In the genomic region with DNA sequence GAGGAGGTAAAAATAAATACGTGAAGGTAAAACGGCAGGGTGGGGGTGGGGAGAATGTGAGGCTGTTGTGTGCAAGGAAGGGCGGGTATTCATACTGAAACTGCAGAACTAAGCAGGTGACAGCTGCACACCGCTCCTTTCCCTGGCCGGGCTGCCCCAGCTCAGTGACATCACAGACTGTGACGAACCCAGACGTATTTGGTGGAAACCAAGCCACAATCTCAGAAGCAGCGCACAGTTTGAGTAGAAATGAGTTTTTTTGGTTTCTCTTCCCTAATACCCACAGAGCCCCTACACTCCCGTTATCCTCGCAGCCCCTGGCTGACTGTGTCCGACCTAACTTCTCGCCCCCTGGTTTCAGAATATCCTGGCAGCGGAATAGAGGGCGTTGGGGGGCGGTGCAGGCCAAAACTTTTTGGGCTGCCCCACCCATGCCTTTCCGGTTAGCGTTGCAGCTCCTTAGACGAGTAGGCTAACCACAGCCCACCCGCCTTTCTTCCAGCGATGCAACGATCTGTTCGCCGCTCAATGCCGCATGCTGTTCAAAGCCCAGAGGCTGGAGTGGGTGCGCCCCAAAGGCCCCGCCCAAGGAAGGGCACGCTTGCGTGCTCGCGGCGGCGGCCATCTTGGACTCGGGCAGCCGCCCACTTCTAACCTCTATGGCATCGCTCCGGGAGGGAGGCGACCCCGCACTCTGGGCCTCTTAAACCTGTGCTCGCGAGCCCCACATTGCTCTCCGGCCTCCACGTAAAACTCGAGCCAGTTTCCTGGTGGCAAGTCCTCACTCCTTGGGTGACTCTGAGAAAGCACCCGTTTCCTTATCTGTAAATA, we compare ENCODE assay signal across 8 cellular contexts. TPM values are rescaled to one million over a fixed set of nuclear protein-coding genes. Genes with fewer than 3 reads are reported as not detected.
DNase-seq lines count a peak whose midpoint lies in the region; ATAC-seq and TF ChIP-seq lines count a peak whose summit lies in the region.

No MANE protein-coding gene starts in this region.

- peak overlapping the region; percentile 46 to 94 (median 88) for H3K27ac ChIP-seq in heart right ventricle

- H3K4me3 ChIP-seq in GM12875 (ENCODE audit: low read depth, low read length) (peak overlapping the region; percentile 36), adipocyte (ENCODE audit: low read length) (peak overlapping the region; percentile 89), heart right ventricle (peak overlapping the region; percentile 40 to 72 (median 59))

- H3K36me3 ChIP-seq in adipocyte (ENCODE audit: control insufficient read depth, insufficient read depth, low read length, severe bottlenecking): peaks cover 22% of the 10 kb centered on the region
- peaks cover 0 to 29% (median 21%) of the 10 kb centered on the region in 9 donors for H3K36me3 ChIP-seq in heart right ventricle

- H3K27me3 ChIP-seq in adipocyte (replicated peaks; ENCODE audit: control insufficient read depth, insufficient read depth, low read length) (no peaks in the 10 kb centered on the region), heart right ventricle (no peaks in the 10 kb centered on the region)

- 1% methylated on average over 44 of the region's 44 CpGs for WGBS in heart right ventricle, 2 donors

- peak overlapping the region; percentile 85 for H3K9ac ChIP-seq in adipocyte (ENCODE audit: low read length)

- peak overlapping the region; percentile 97 for H3K27ac Mint-ChIP-seq in progenitor cell of endocrine pancreas

- no peaks in the 10 kb centered on the region for H3K36me3 Mint-ChIP-seq in progenitor cell of endocrine pancreas (ENCODE audit: insufficient read depth)

- peaks cover 14% of the 10 kb centered on the region for H3K4me1 ChIP-seq in adipocyte (ENCODE audit: control insufficient read depth, insufficient read depth, low read length)
- H3K4me1 ChIP-seq in heart right ventricle: peaks cover 5 to 17% (median 9%) of the 10 kb centered on the region in 9 donors

- no peaks in the 10 kb centered on the region for H3K9me3 Mint-ChIP-seq in progenitor cell of endocrine pancreas (ENCODE audit: low read depth)

- ATAC-seq in HG02623 (IDR thresholded peaks at IDR 0.05; ENCODE audit: unreplicated experiment) (peak; percentile 70), heart right ventricle (peak; percentile 92 to 98 (median 96))

- DNase-seq in NCI-H1105 treated with DMSO at 0.1 percent for 48 hours (lab: John Stamatoyannopoulos, UW) (peak; percentile 81), SW 1271 (lab: John Stamatoyannopoulos, UW) (peak; percentile 60 to 69), adipocyte (ENCODE audit: low read depth) (peak; percentile 89), heart right ventricle (peak; percentile 83 to 84), progenitor cell of endocrine pancreas (ENCODE audit: low spot score, unreplicated experiment) (peak; percentile 58), ureter (ENCODE audit: low spot score) (peak; percentile 85)

- peak overlapping the region; percentile 88 for H3K4me3 Mint-ChIP-seq in progenitor cell of endocrine pancreas (ENCODE audit: low read depth)

- H3K4me1 Mint-ChIP-seq in progenitor cell of endocrine pancreas (ENCODE audit: low read depth): peaks cover 9% of the 10 kb centered on the region

- H3K9me3 ChIP-seq in adipocyte (ENCODE audit: control insufficient read depth, low read length) (no peaks in the 10 kb centered on the region), heart right ventricle (no peaks in the 10 kb centered on the region)

- intact Hi-C loops in heart right ventricle (cut with DNase I): loop anchor here in 5 of 10 donors (1.0 to 10.0 kb wide), 4 partner anchors 116 to 180 kb away; a partner anchor contains a TSS

- no peak for TF ChIP-seq CTCF in GM12875 (IDR thresholded peaks at IDR 0.05; ENCODE audit: borderline replicate concordance, insufficient read depth, low read depth, low read length)
- peak in 3 of 9 donors; percentile 19 to 27 (median 23) for TF ChIP-seq CTCF in heart right ventricle (IDR thresholded peaks at IDR 0.05)
- TF ChIP-seq CTCF in progenitor cell of endocrine pancreas (IDR thresholded peaks at IDR 0.05; ENCODE audit: unreplicated experiment): no peak

- H3K27me3 Mint-ChIP-seq in progenitor cell of endocrine pancreas: no peaks in the 10 kb centered on the region

RNA-seq across cellular contexts. Expression of a gene that starts 9.1 kb away (rescaled TPM):
- total RNA-seq in heart right ventricle: 10 to 100 TPM; 16.0 to 26.4 (median 18.7) TPM
- polyA plus RNA-seq in heart right ventricle: 10 to 100 TPM; 12.6 to 37.6 TPM
- total RNA-seq in progenitor cell of endocrine pancreas: 21.0 and 22.4 TPM in 2 replicates
- total RNA-seq in ureter: 27.9 TPM

RNA-seq across cellular contexts. Expression of a gene that starts 50.1 kb away (rescaled TPM):
- 10 to 100 TPM in 1 of 10 donors, 1 to 10 TPM in 9; 3.2 to 16.7 (median 5.5) TPM for total RNA-seq in heart right ventricle
- polyA plus RNA-seq in heart right ventricle: 10 to 100 TPM in 1 of 2 donors, 1 to 10 TPM in 1; 7.8 to 12.6 TPM
- 28.3 and 30.4 TPM in 2 replicates for total RNA-seq in progenitor cell of endocrine pancreas
- total RNA-seq in ureter: 31.3 TPM

Comparison
In these comparisons a context has a peak if more than half of its experiments do, and no peak if none do; other contexts are left out.
1. Peak in every context shown above with its lines: DNase-seq, ATAC-seq, H3K4me3 ChIP-seq and H3K27ac ChIP-seq.
2. H3K4me3 ChIP-seq: peak in every context shown above with its lines; median percentile 89 in adipocyte; 59 in heart right ventricle; 36 in GM12875.